ENCODE assay signal across 9 cellular contexts in genomic region chr3:64493149-64493548, GRCh38.
"Had no signal": no experiment of that assay in that cellular context is flagged by ENCODE, and none has a peak within 500 bp of the region (broad histone marks: within the 10 kb centered on the region; RNA-seq: fewer than 3 reads in every experiment).

No MANE protein-coding gene starts in this region.

- H3K27ac ChIP-seq: GM23248, HL-60 had no signal

- H3K9me3 ChIP-seq: HAP-1 had no signal

- H2AFZ ChIP-seq: GM23248 had no signal

- DNase-seq: GM23248, GOT3, H7, HFFc6 had no signal

- H3K4me3 ChIP-seq: GM23248, HAP-1, K562 had no signal

- ATAC-seq: HCT116, HepG2, K562 had no signal

- H3K36me3 ChIP-seq: HAP-1 had no signal

- H3K9ac ChIP-seq: GM23248 had no signal
